ENCODE assay signal across 15 cellular contexts in the genomic region with DNA sequence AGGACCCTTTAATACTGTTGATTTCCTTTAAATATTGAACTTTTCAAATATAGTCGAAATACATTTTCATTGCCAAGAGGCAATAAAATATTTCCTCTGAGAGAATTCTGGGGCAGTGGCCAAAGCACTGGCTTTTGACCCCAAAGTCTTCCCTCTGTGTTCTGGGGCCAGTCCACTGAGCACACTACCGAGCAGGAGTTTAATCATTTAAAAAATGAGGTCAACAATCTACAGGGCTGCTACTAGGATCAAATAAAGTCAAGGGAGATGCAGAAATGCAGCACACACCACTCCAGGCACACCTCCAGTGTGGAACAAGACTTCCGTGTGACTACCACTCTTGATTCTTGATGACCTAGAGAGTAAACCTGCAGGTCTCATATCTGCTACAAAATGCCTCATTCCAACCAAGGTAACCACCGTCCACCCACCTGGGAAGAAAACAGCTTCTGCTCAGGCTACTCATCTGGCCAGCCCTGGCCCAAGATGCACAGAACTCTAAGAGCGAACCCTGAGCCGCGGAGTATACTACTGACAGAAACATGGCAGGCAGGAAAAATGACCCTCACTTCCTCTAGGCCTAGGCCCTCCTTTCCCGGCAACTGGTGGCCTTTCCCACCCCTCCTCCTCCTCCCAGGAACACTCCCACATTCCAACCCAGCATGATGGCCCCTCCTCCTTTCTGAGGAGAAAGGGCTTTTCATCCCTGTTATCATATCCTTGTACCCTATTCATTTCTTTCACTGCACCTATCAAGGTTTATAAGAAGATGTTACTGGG.
DNase-seq lines count a peak whose midpoint lies in the region; ATAC-seq, FAIRE-seq and TF ChIP-seq lines count a peak whose summit lies in the region.
"Had no signal": no experiment of that assay in that cellular context is flagged by ENCODE, and none has a peak within 500 bp of the region (broad histone marks: within the 10 kb centered on the region; RNA-seq: fewer than 3 reads in every experiment).

No MANE protein-coding gene starts in this region.

- H3K27ac Mint-ChIP-seq in astrocyte (ENCODE audit: unreplicated experiment) = peak overlapping the region; percentile 36

- peaks cover 10% of the 10 kb centered on the region for H3K4me1 Mint-ChIP-seq in astrocyte (ENCODE audit: low read depth, unreplicated experiment)

- FAIRE-seq in astrocyte (lab: Jason Lieb, UNC) (no peak), pancreas (lab: Jason Lieb, UNC) (no peak)
- FAIRE-seq: TTC549 had no signal

- no peaks in the 10 kb centered on the region for H3K27me3 ChIP-seq in astrocyte (ENCODE audit: insufficient read depth, low read length)
- no peaks in the 10 kb centered on the region for H3K27me3 ChIP-seq in layer of hippocampus (ENCODE audit: control insufficient read depth, insufficient read depth, low read length)
- no peaks in the 10 kb centered on the region for H3K27me3 ChIP-seq in pancreas

- H3K27ac ChIP-seq in astrocyte (ENCODE audit: low read depth, low read length) = no peak overlapping the region
- peak overlapping the region; percentile 54 for H3K27ac ChIP-seq in layer of hippocampus (ENCODE audit: low read depth, low read length)
- H3K27ac ChIP-seq in pancreas = no peak overlapping the region

- H3K9ac ChIP-seq in astrocyte (ENCODE audit: low read length) = no peak overlapping the region

- H3K79me2 ChIP-seq in astrocyte (ENCODE audit: insufficient read depth, low read length) = no peaks in the 10 kb centered on the region

- H3K9me3 ChIP-seq in astrocyte (ENCODE audit: insufficient read depth, low read depth, low read length) (no peaks in the 10 kb centered on the region), pancreas (no peaks in the 10 kb centered on the region)

- H4K20me1 ChIP-seq in astrocyte (ENCODE audit: insufficient read depth, low read length) = no peaks in the 10 kb centered on the region

- WGBS in pancreas, 2 donors = 73% methylated on average over 8 of the region's 8 CpGs

- DNase-seq in ELF-1 (ENCODE audit: low read depth, low spot score) = peak; percentile 66
- no peak for DNase-seq in astrocyte (ENCODE audit: low read depth)
- DNase-seq in pancreas = no peak
- DNase-seq in NCI-H2029 treated with DMSO at 0.1 percent for 48 hours (lab: John Stamatoyannopoulos, UW) = no peak
- DNase-seq in SK-N-DZ (ENCODE audit: low spot score) = no peak
- no peak for DNase-seq in anterior cingulate cortex (lab: John Stamatoyannopoulos, UW)
- no peak for DNase-seq in NOMO-1 (lab: John Stamatoyannopoulos, UW; ENCODE audit: unreplicated experiment in 2 of 2)
- DNase-seq: activated CD8-positive, alpha-beta memory T cell treated with anti-CD3 and anti-CD28 coated beads for 24 hours; activated naive CD4-positive, alpha-beta T cell; mammary epithelial cell; NCI-H2171 treated with DMSO at 0.1 percent for 48 hours; NK-92 treated with Interleukin-12 subunit alpha and Interleukin-12 subunit beta, amount 100 ng/mL, for 24 hours; posterior cingulate gyrus had no signal

- TF ChIP-seq CTCF in astrocyte (IDR thresholded peaks at IDR 0.05; ENCODE audit: insufficient read depth, low read depth, low read length) (no peak), pancreas (IDR thresholded peaks at IDR 0.05) (no peak)

- H3K36me3 ChIP-seq in astrocyte (ENCODE audit: insufficient read depth, low read length) (no peaks in the 10 kb centered on the region), pancreas (no peaks in the 10 kb centered on the region)

- H3K36me3 Mint-ChIP-seq in astrocyte (ENCODE audit: low read depth, unreplicated experiment) = peaks cover 3% of the 10 kb centered on the region

- H3K4me3 ChIP-seq in astrocyte (ENCODE audit: insufficient read depth, low read depth, low read length) (no peak overlapping the region), pancreas (no peak overlapping the region)

- H3K27me3 Mint-ChIP-seq in astrocyte (ENCODE audit: low read depth, unreplicated experiment) = no peaks in the 10 kb centered on the region

- no peaks in the 10 kb centered on the region for H3K9me3 Mint-ChIP-seq in astrocyte (ENCODE audit: unreplicated experiment)

- H3K4me1 ChIP-seq in astrocyte (ENCODE audit: insufficient read depth, low read length) (no peaks in the 10 kb centered on the region), pancreas (peaks cover 3 to 21% (median 14%) of the 10 kb centered on the region in 3 donors)

- peak in 3 of 4 donors; percentile 17 to 37 (median 28) for ATAC-seq in pancreas

- no peak overlapping the region for H3K4me2 ChIP-seq in astrocyte (ENCODE audit: low read length)

- H3K4me3 Mint-ChIP-seq in astrocyte (ENCODE audit: unreplicated experiment) = no peak overlapping the region

- H2AFZ ChIP-seq in astrocyte (ENCODE audit: low read depth, low read length) = no peak overlapping the region

- intact Hi-C loops in pancreas (cut with DNase I) = loop anchor here in 1 of 3 donors (10.0 kb wide), 1 partner anchor 113 kb away; no protein-coding TSS in a partner anchor
